In genomic region chr6:90586675-90587638, GRCh38 we compare ENCODE assay signal across 8 cellular contexts. TPM values are rescaled to one million over a fixed set of nuclear protein-coding genes. Genes with fewer than 3 reads are reported as not detected.
DNase-seq lines count a peak whose midpoint lies in the region; ATAC-seq and TF ChIP-seq lines count a peak whose summit lies in the region.

Gene MAP3K7 (minus strand): TSS chr6:90587072. CDS start chr6:90586883, 189 bp downstream.

- peak within 1 kb of the TSS; percentile 96 for H3K27ac Mint-ChIP-seq in activated naive CD8-positive, alpha-beta T cell treated with anti-CD3 and anti-CD28 coated beads, Interleukin-2, amount 50 U/mL, for 24 hours

- WGBS in tibial nerve, 2 donors: 0 to 1% methylated on average over 51 to 66 of the region's 70 CpGs

- H3K36me3 ChIP-seq in cardiac muscle cell: no peaks in the 10 kb centered on the region
- H3K36me3 ChIP-seq in parathyroid adenoma (ENCODE audit: control insufficient read depth, insufficient read depth, low read length): no peaks in the 10 kb centered on the region
- no peaks in the 10 kb centered on the region for H3K36me3 ChIP-seq in tibial nerve

- H3K4me1 Mint-ChIP-seq in activated naive CD8-positive, alpha-beta T cell treated with anti-CD3 and anti-CD28 coated beads, Interleukin-2, amount 50 U/mL, for 24 hours: peaks cover 49% of the 10 kb centered on the region

- H3K9ac ChIP-seq in parathyroid adenoma: peak within 1 kb of the TSS; percentile 64

- peak; percentile 21 to 64 for TF ChIP-seq POLR2A in tibial nerve (IDR thresholded peaks at IDR 0.05)

- no peaks in the 10 kb centered on the region for H3K9me3 Mint-ChIP-seq in activated naive CD8-positive, alpha-beta T cell treated with anti-CD3 and anti-CD28 coated beads, Interleukin-2, amount 50 U/mL, for 24 hours

- TF ChIP-seq EP300 in tibial nerve (IDR thresholded peaks at IDR 0.05): peak; percentile 90 to 95

- ATAC-seq in HG02763 (IDR thresholded peaks at IDR 0.05; ENCODE audit: unreplicated experiment): peak; percentile 89
- ATAC-seq in activated naive CD8-positive, alpha-beta T cell treated with anti-CD3 and anti-CD28 coated beads, Interleukin-2, amount 50 U/mL, for 24 hours: peak; percentile 89

- H3K4me1 ChIP-seq in cardiac muscle cell (ENCODE audit: low read depth) (peaks cover 23% of the 10 kb centered on the region), parathyroid adenoma (peaks cover 9% of the 10 kb centered on the region), tibial nerve (peaks cover 0 to 48% (median 8%) of the 10 kb centered on the region in 4 donors)

- H3K27ac ChIP-seq in cardiac muscle cell (peak within 1 kb of the TSS; percentile 98), parathyroid adenoma (peak within 1 kb of the TSS; percentile 89), tibial nerve (peak within 1 kb of the TSS; percentile 92 to 94 (median 92))

- H3K9me3 ChIP-seq in cardiac muscle cell (ENCODE audit: low read depth) (no peaks in the 10 kb centered on the region), parathyroid adenoma (ENCODE audit: control insufficient read depth, low read length) (no peaks in the 10 kb centered on the region), tibial nerve (no peaks in the 10 kb centered on the region)

- H3K27me3 ChIP-seq in cardiac muscle cell (peaks cover 7% of the 10 kb centered on the region), parathyroid adenoma (ENCODE audit: control insufficient read depth, insufficient read depth, low read length) (no peaks in the 10 kb centered on the region), tibial nerve (no peaks in the 10 kb centered on the region)

- H3K4me3 Mint-ChIP-seq in activated naive CD8-positive, alpha-beta T cell treated with anti-CD3 and anti-CD28 coated beads, Interleukin-2, amount 50 U/mL, for 24 hours: peak within 1 kb of the TSS; percentile 94

- peak within 1 kb of the TSS; percentile 76 for H3K4me2 ChIP-seq in parathyroid adenoma (ENCODE audit: low read length)

- peak within 1 kb of the TSS; percentile 89 for H2AFZ ChIP-seq in parathyroid adenoma

- H3K4me3 ChIP-seq in GM12865 (ENCODE audit: low read depth, low read length) (peak within 1 kb of the TSS; percentile 79), cardiac muscle cell (peak within 1 kb of the TSS; percentile 99), parathyroid adenoma (ENCODE audit: low read depth, low read length) (peak within 1 kb of the TSS; percentile 99), tibial nerve (peak within 1 kb of the TSS; percentile 89 to 100 (median 92))

- TF ChIP-seq CTCF in GM12865 (IDR thresholded peaks at IDR 0.05; ENCODE audit: insufficient read depth, low read depth, low read length, missing control alignments) (no peak), cardiac muscle cell (IDR thresholded peaks at IDR 0.05; ENCODE audit: low read depth, low read length) (no peak), parathyroid adenoma (IDR thresholded peaks at IDR 0.05) (no peak), tibial nerve (IDR thresholded peaks at IDR 0.05) (peak in 2 of 5 experiments; percentile 8 to 29)

- H3K79me2 ChIP-seq in parathyroid adenoma: peaks cover 34% of the 10 kb centered on the region

- DNase-seq in GM12865 (ENCODE audit: low read depth): peak; percentile 96
- peak; percentile 67 for DNase-seq in NCI-H1417 treated with DMSO at 0.1 percent for 48 hours (lab: John Stamatoyannopoulos, UW)
- DNase-seq in SW480 (ENCODE audit: low spot score): peak; percentile 90
- peak; percentile 94 for DNase-seq in activated naive CD8-positive, alpha-beta T cell treated with anti-CD3 and anti-CD28 coated beads, Interleukin-2, amount 50 U/mL, for 24 hours
- peak; percentile 91 to 98 for DNase-seq in cardiac muscle cell (ENCODE audit: low read depth in 1 of 2, low spot score in 1 of 2)
- peak; percentile 91 to 98 for DNase-seq in tibial nerve (ENCODE audit: low spot score in 2 of 2)

- peaks cover 14% of the 10 kb centered on the region for H3K27me3 Mint-ChIP-seq in activated naive CD8-positive, alpha-beta T cell treated with anti-CD3 and anti-CD28 coated beads, Interleukin-2, amount 50 U/mL, for 24 hours

- peaks cover 6% of the 10 kb centered on the region for H3K36me3 Mint-ChIP-seq in activated naive CD8-positive, alpha-beta T cell treated with anti-CD3 and anti-CD28 coated beads, Interleukin-2, amount 50 U/mL, for 24 hours (ENCODE audit: low read depth)

RNA-seq across cellular contexts. Expression of gene MAP3K7, which starts in this region (rescaled TPM):
- total RNA-seq in cardiac muscle cell (24.0 and 37.6 TPM in 2 replicates), tibial nerve (10 to 100 TPM; 25.2 to 35.4 (median 30.6) TPM)
- 31.9 and 38.2 TPM in 2 replicates for polyA plus RNA-seq in cardiac muscle cell

Comparison
In these comparisons a context has a peak if more than half of its experiments do, and no peak if none do; other contexts are left out.
1. Peak in every context shown above with its lines: DNase-seq, ATAC-seq, H3K4me3 ChIP-seq and H3K27ac ChIP-seq.